21 cellular contexts compared by ENCODE assay signal in genomic region chr2:64697286-64698023, GRCh38. TPM values are rescaled to one million over a fixed set of nuclear protein-coding genes. Genes with fewer than 3 reads are reported as not detected.
DNase-seq lines count a peak whose midpoint lies in the region; TF ChIP-seq lines count a peak whose summit lies in the region.
"Had no signal": no experiment of that assay in that cellular context is flagged by ENCODE, and none has a peak within 500 bp of the region (broad histone marks: within the 10 kb centered on the region; RNA-seq: fewer than 3 reads in every experiment).

No MANE protein-coding gene starts in this region.

- H3K27ac Mint-ChIP-seq in T-helper 1 cell treated with Interleukin-12 subunit alpha and Interleukin-12 subunit beta and Interleukin-4 antibody, amounts not matched to agents 30 μg/mL and 1 μg/mL, for 36 hours, result peak overlapping the region; percentile 88
- H3K27ac Mint-ChIP-seq in HFFc6, result peak overlapping the region; percentile 90

- H3K27ac ChIP-seq in osteoblast (ENCODE audit: low read depth, low read length), result peak overlapping the region; percentile 85

- no peak for TF ChIP-seq CTCF in HFFc6 (IDR thresholded peaks at IDR 0.05)
- no peak for TF ChIP-seq CTCF in osteoblast (IDR thresholded peaks at IDR 0.05; ENCODE audit: extremely low read depth, low read depth, low read length)

- H3K4me1 ChIP-seq in osteoblast (ENCODE audit: insufficient read depth, low read length), result peaks cover 52% of the 10 kb centered on the region

- no peak overlapping the region for H3K4me3 ChIP-seq in osteoblast (ENCODE audit: insufficient read depth, low read length)
- H3K4me3 ChIP-seq: K562 had no signal

- H3K36me3 ChIP-seq in osteoblast (ENCODE audit: insufficient read depth, low read length), result no peaks in the 10 kb centered on the region

- peaks cover 25% of the 10 kb centered on the region for H3K36me3 Mint-ChIP-seq in T-helper 1 cell treated with Interleukin-12 subunit alpha and Interleukin-12 subunit beta and Interleukin-4 antibody, amounts not matched to agents 30 μg/mL and 1 μg/mL, for 36 hours (ENCODE audit: low read depth)
- H3K36me3 Mint-ChIP-seq in HFFc6 (ENCODE audit: low read depth), result peaks cover 13% of the 10 kb centered on the region

- H3K4me1 Mint-ChIP-seq in T-helper 1 cell treated with Interleukin-12 subunit alpha and Interleukin-12 subunit beta and Interleukin-4 antibody, amounts not matched to agents 30 μg/mL and 1 μg/mL, for 36 hours (ENCODE audit: low read depth), result peaks cover 54% of the 10 kb centered on the region
- peaks cover 71% of the 10 kb centered on the region for H3K4me1 Mint-ChIP-seq in HFFc6 (ENCODE audit: low read depth)

- DNase-seq in T-helper 1 cell (no peak), HFFc6 (no peak), amniotic epithelial cell (ENCODE audit: low read depth) (peak; percentile 89), osteoblast (ENCODE audit: insufficient read length, low spot score, missing footprints) (no peak), NCI-H1694 (lab: John Stamatoyannopoulos, UW) (no peak), Kasumi-1 (lab: John Stamatoyannopoulos, UW) (no peak)
- DNase-seq in activated effector memory CD4-positive, alpha-beta T cell treated with Interleukin-2 at 50 U/mL for 16 hours, result no peak
- DNase-seq: activated B cell treated with CpG ODN at 0.5 μM for 24 hours, aorta, COR-L47, cortex of kidney, erythroblast, GDM1, hippocampal formation, left cardiac atrium, NCI-H187, NCI-H524, PC-3, substantia nigra had no signal

- no peaks in the 10 kb centered on the region for H4K20me1 ChIP-seq in osteoblast (ENCODE audit: insufficient read depth, low read length)

- H3K9me3 Mint-ChIP-seq in T-helper 1 cell treated with Interleukin-12 subunit alpha and Interleukin-12 subunit beta and Interleukin-4 antibody, amounts not matched to agents 30 μg/mL and 1 μg/mL, for 36 hours, result peaks cover 15% of the 10 kb centered on the region
- H3K9me3 Mint-ChIP-seq in HFFc6, result peaks cover 5% of the 10 kb centered on the region

- H3K79me2 ChIP-seq in osteoblast (ENCODE audit: insufficient read depth, low read length), result peaks cover 65% of the 10 kb centered on the region

- H3K9me3 ChIP-seq in osteoblast (ENCODE audit: low read depth, low read length), result no peaks in the 10 kb centered on the region

- H3K4me2 ChIP-seq in osteoblast (ENCODE audit: insufficient read depth, low read length), result peak overlapping the region; percentile 57

- H2AFZ ChIP-seq in osteoblast (ENCODE audit: low read length), result no peak overlapping the region

- no peaks in the 10 kb centered on the region for H3K27me3 ChIP-seq in osteoblast (ENCODE audit: insufficient read depth, low read length)

- H3K4me3 Mint-ChIP-seq in T-helper 1 cell treated with Interleukin-12 subunit alpha and Interleukin-12 subunit beta and Interleukin-4 antibody, amounts not matched to agents 30 μg/mL and 1 μg/mL, for 36 hours, result peak overlapping the region; percentile 47
- H3K4me3 Mint-ChIP-seq in HFFc6, result peak overlapping the region; percentile 74
- H3K4me3 Mint-ChIP-seq: activated B cell treated with CpG ODN at 0.5 μM for 24 hours had no signal

- H3K27me3 Mint-ChIP-seq in T-helper 1 cell treated with Interleukin-12 subunit alpha and Interleukin-12 subunit beta and Interleukin-4 antibody, amounts not matched to agents 30 μg/mL and 1 μg/mL, for 36 hours (ENCODE audit: low read depth), result no peaks in the 10 kb centered on the region
- H3K27me3 Mint-ChIP-seq in HFFc6 (ENCODE audit: insufficient read depth), result peaks cover under 1% of the 10 kb centered on the region; the same call in 1 of the 2 replicates
- H3K27me3 Mint-ChIP-seq: activated B cell treated with CpG ODN at 0.5 μM for 24 hours had no signal

RNA-seq across cellular contexts. Expression of gene SERTAD2, which starts 43.7 kb away (rescaled TPM):
- 10 to 100 TPM; 22.2 to 33.9 (median 29.1) TPM for total RNA-seq in HFFc6 (2021; fragmentation: NEBNext Ultra II Directional; extraction: Animal tissue kit (Norgen Biotek cat#: 25700))
- total RNA-seq in osteoblast, result 24.6 and 26.5 TPM in 2 replicates
